ENCODE assay signal across 14 cellular contexts in the genomic region with DNA sequence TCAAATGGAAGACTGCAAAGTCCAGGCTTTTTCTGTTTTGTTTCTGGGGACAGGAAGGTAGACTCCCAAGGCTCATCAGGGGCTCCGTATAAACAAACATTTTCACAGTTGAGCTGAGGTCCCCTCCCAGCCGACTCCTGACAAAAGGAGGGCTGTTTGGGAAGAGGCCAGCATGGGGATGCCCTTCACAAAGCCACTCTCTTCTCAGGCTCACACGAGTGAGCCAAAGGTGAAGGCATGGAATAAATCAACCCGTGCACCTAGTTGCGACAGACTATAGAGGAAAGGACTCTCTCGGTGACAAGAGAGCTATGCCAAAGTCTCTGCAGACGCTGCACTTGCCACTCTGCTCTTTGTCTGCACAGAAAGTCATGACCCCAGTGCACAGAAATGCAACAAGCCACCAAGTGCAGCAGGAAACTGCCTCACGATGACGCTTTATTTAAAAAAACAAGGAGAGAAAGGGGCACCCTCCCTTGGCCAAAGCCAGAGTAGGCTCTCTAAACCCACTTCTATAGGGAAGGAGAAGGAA. TPM values are rescaled to one million over a fixed set of nuclear protein-coding genes. Genes with fewer than 3 reads are reported as not detected.
A peak's percentile ranks its signal among the peaks of the same experiment; 100 is the strongest.
DNase-seq lines count a peak whose midpoint lies in the region; ATAC-seq and TF ChIP-seq lines count a peak whose summit lies in the region.
"Had no signal": no experiment of that assay in that cellular context is flagged by ENCODE, and none has a peak within 500 bp of the region (broad histone marks: within the 10 kb centered on the region; RNA-seq: fewer than 3 reads in every experiment).

No MANE protein-coding gene starts in this region.

- H3K4me3 Mint-ChIP-seq in endodermal cell: no peak overlapping the region
- no peak overlapping the region for H3K4me3 Mint-ChIP-seq in activated CD8-positive, alpha-beta T cell treated with anti-CD3 and anti-CD28 coated beads for 36 hours
- H3K4me3 Mint-ChIP-seq: IgD-negative memory B cell had no signal

- WGBS in endodermal cell (ENCODE audit: insufficient coverage in 1 of 2, insufficient read length in 1 of 2), 2 experiments: 73 to 83% methylated on average over 6 to 9 of the region's 9 CpGs
- 71% methylated on average over 9 of the region's 9 CpGs for WGBS in liver

- no peak for ATAC-seq in activated CD8-positive, alpha-beta T cell treated with anti-CD3 and anti-CD28 coated beads for 36 hours
- no peak for ATAC-seq in GM21526 (IDR thresholded peaks at IDR 0.05; ENCODE audit: low FRiP score, unreplicated experiment)

- H3K4me1 ChIP-seq in HUES6 (ENCODE audit: control insufficient read depth, insufficient read depth, low read length) (peaks cover 90% of the 10 kb centered on the region), endodermal cell (ENCODE audit: control insufficient read depth, insufficient read depth, low read length) (peaks cover 8% of the 10 kb centered on the region), liver (ENCODE audit: control insufficient read depth in 4 of 4, insufficient read depth in 4 of 4, low read length in 3 of 4) (peaks cover 0 to 2% (median 0%) of the 10 kb centered on the region in 4 donors), skeletal muscle tissue (ENCODE audit: control insufficient read depth in 3 of 3, insufficient read depth in 3 of 3, low read length in 3 of 3) (peaks cover 34 to 51% (median 43%) of the 10 kb centered on the region in 3 donors)

- H3K9me3 Mint-ChIP-seq in endodermal cell: peaks cover 5% of the 10 kb centered on the region
- no peaks in the 10 kb centered on the region for H3K9me3 Mint-ChIP-seq in activated CD8-positive, alpha-beta T cell treated with anti-CD3 and anti-CD28 coated beads for 36 hours

- no peak for TF ChIP-seq CTCF in endodermal cell (conservative IDR thresholded peaks at IDR 0.05)
- no peak for TF ChIP-seq CTCF in liver (IDR thresholded peaks at IDR 0.05; ENCODE audit: low read depth, low read length, missing input control)
- no peak for TF ChIP-seq CTCF in activated CD8-positive, alpha-beta T cell treated with anti-CD3 and anti-CD28 coated beads for 36 hours (IDR thresholded peaks at IDR 0.05)

- H3K9me3 ChIP-seq in HUES6 (ENCODE audit: control insufficient read depth, insufficient read depth, low read depth, low read length): no peaks in the 10 kb centered on the region
- H3K9me3 ChIP-seq in endodermal cell (ENCODE audit: control insufficient read depth, low read length): no peaks in the 10 kb centered on the region
- H3K9me3 ChIP-seq in liver (ENCODE audit: control insufficient read depth in 4 of 4, low read length in 3 of 4): no peaks in the 10 kb centered on the region
- no peaks in the 10 kb centered on the region for H3K9me3 ChIP-seq in skeletal muscle tissue (ENCODE audit: control insufficient read depth in 3 of 3, low read length in 3 of 3)

- H3K27me3 ChIP-seq in HUES6 (ENCODE audit: control insufficient read depth, insufficient read depth, low read length) (no peaks in the 10 kb centered on the region), endodermal cell (ENCODE audit: control insufficient read depth, insufficient read depth, low read length, poor library complexity, severe bottlenecking) (peaks cover 89% of the 10 kb centered on the region), liver (ENCODE audit: control insufficient read depth in 4 of 4, insufficient read depth in 4 of 4, low read length in 3 of 4) (no peaks in the 10 kb centered on the region), skeletal muscle tissue (ENCODE audit: control insufficient read depth in 3 of 3, insufficient read depth in 3 of 3, low read length in 3 of 3) (no peaks in the 10 kb centered on the region)

- H3K9ac ChIP-seq in HUES6 (ENCODE audit: low read length) (peak overlapping the region; percentile 17), endodermal cell (ENCODE audit: extremely low read depth, low read length, poor library complexity, severe bottlenecking) (no peak overlapping the region), liver (ENCODE audit: low read depth in 1 of 2, low read length in 2 of 2) (no peak overlapping the region), skeletal muscle tissue (ENCODE audit: low read depth in 1 of 3, low read length in 3 of 3) (peak overlapping the region in 1 of 3 donors; percentile 25)

- H3K27ac ChIP-seq in HUES6 (ENCODE audit: low read depth, low read length) (no peak overlapping the region), endodermal cell (ENCODE audit: low read depth, low read length) (peak overlapping the region; percentile 97), liver (ENCODE audit: low read depth in 1 of 2, low read length in 2 of 2) (peak overlapping the region in 1 of 2 donors; percentile 37), skeletal muscle tissue (ENCODE audit: low read depth, low read length) (peak overlapping the region; percentile 38)

- H3K36me3 ChIP-seq in HUES6 (ENCODE audit: control insufficient read depth, insufficient read depth, low read length): peaks cover 90% of the 10 kb centered on the region
- H3K36me3 ChIP-seq in endodermal cell (ENCODE audit: control insufficient read depth, insufficient read depth, low read length): no peaks in the 10 kb centered on the region
- H3K36me3 ChIP-seq in liver (ENCODE audit: control insufficient read depth in 4 of 4, insufficient read depth in 3 of 4, low read depth in 1 of 4, low read length in 3 of 4): peaks cover 2 to 28% (median 3%) of the 10 kb centered on the region in 4 donors
- peaks cover 21 to 70% (median 28%) of the 10 kb centered on the region in 3 donors for H3K36me3 ChIP-seq in skeletal muscle tissue (ENCODE audit: control insufficient read depth in 3 of 3, insufficient read depth in 3 of 3, low read length in 3 of 3)

- H3K4me1 Mint-ChIP-seq in endodermal cell: peaks cover 64% of the 10 kb centered on the region
- no peaks in the 10 kb centered on the region for H3K4me1 Mint-ChIP-seq in activated CD8-positive, alpha-beta T cell treated with anti-CD3 and anti-CD28 coated beads for 36 hours (ENCODE audit: low read depth)

- CTCF ChIA-PET in activated CD8-positive, alpha-beta T cell treated with anti-CD3 and anti-CD28 coated beads for 36 hours (lab: Charles Lee): no interaction called here

- DNase-seq in endodermal cell (no peak), DMS53 treated with DMSO at 0.1 percent for 48 hours (lab: John Stamatoyannopoulos, UW; ENCODE audit: unreplicated experiment) (no peak), NCI-H2171 treated with DMSO at 0.1 percent for 48 hours (lab: John Stamatoyannopoulos, UW) (no peak)
- DNase-seq in activated CD8-positive, alpha-beta T cell treated with anti-CD3 and anti-CD28 coated beads for 36 hours: no peak
- DNase-seq: activated CD4-positive, alpha-beta T cell treated with anti-CD3 and anti-CD28 coated beads for 4 hours; activated effector memory CD4-positive, alpha-beta T cell treated with anti-CD3 and anti-CD28 coated beads, Interleukin-2, amount 50 U/mL, for 16 hours; EL; glutamatergic neuron; NCI-H1436 treated with DMSO at 0.1 percent for 48 hours had no signal

- POLR2A ChIA-PET in activated CD8-positive, alpha-beta T cell treated with anti-CD3 and anti-CD28 coated beads for 36 hours (lab: Charles Lee): no interaction called here

- peaks cover 59% of the 10 kb centered on the region for H3K36me3 Mint-ChIP-seq in endodermal cell (ENCODE audit: low read depth)
- no peaks in the 10 kb centered on the region for H3K36me3 Mint-ChIP-seq in activated CD8-positive, alpha-beta T cell treated with anti-CD3 and anti-CD28 coated beads for 36 hours (ENCODE audit: low read depth)

- no peak overlapping the region for H3K4me3 ChIP-seq in HUES6 (ENCODE audit: low read depth, low read length)
- H3K4me3 ChIP-seq in endodermal cell (ENCODE audit: low read length): no peak overlapping the region
- H3K4me3 ChIP-seq in liver (ENCODE audit: low read depth in 1 of 3, low read length in 3 of 3): no peak overlapping the region
- H3K4me3 ChIP-seq in skeletal muscle tissue (ENCODE audit: low read length in 3 of 3): peak overlapping the region in 1 of 3 donors; percentile 33

- intact Hi-C loops in activated CD8-positive, alpha-beta T cell treated with anti-CD3 and anti-CD28 coated beads for 36 hours (cut with micrococcal nuclease): no loop called here

- peaks cover 87% of the 10 kb centered on the region for H3K27me3 Mint-ChIP-seq in endodermal cell (ENCODE audit: insufficient read depth)
- H3K27me3 Mint-ChIP-seq in activated CD8-positive, alpha-beta T cell treated with anti-CD3 and anti-CD28 coated beads for 36 hours: peaks cover 16% of the 10 kb centered on the region

- no peak overlapping the region for H3K27ac Mint-ChIP-seq in endodermal cell
- no peak overlapping the region for H3K27ac Mint-ChIP-seq in activated CD8-positive, alpha-beta T cell treated with anti-CD3 and anti-CD28 coated beads for 36 hours

- TF ChIP-seq RAD21 in liver (IDR thresholded peaks at IDR 0.05): peak in 1 of 2 donors; percentile 5

TF ChIP-seq in liver, 16 proteins besides CTCF, POLR2A, EP300 and RAD21 (continues in another document):
- TF ChIP-seq GABPA (IDR thresholded peaks at IDR 0.05 in 1 of 2, conservative IDR thresholded peaks at IDR 0.05 in 1 of 2): no peak

RNA-seq across cellular contexts. Expression of gene JAG1, which starts 21.1 kb away (rescaled TPM):
- total RNA-seq in endodermal cell (10 to 100 TPM in 1 of 2 donors, 1 to 10 TPM in 1; 6.8 to 19.7 TPM), liver (10 to 100 TPM in 1 of 2 donors, 1 to 10 TPM in 1; 6.3 to 16.6 TPM), skeletal muscle tissue (60.5 TPM)
- 88.8 TPM for polyA plus RNA-seq in endodermal cell (2013, experiment 1 of 2)
- polyA plus RNA-seq in endodermal cell (2013, experiment 2 of 2): 76.5 TPM
- polyA plus RNA-seq in liver: 1 to 10 TPM; 1.8 to 3.0 TPM
- under 1 TPM; 0.41 to 0.58 TPM for total RNA-seq in activated CD8-positive, alpha-beta T cell treated with anti-CD3 and anti-CD28 coated beads for 36 hours
- polyA plus RNA-seq: IgD-negative memory B cell had no signal

Comparison
In these comparisons a context has a peak if more than half of its experiments do, and no peak if none do; other contexts are left out.
1. RNA of gene JAG1, which starts 21.1 kb away (total RNA-seq): 60.5 TPM in skeletal muscle tissue (single experiment), 6.8 to 19.7 TPM in endodermal cell and 6.3 to 16.6 TPM in liver; 0.41 to 0.58 TPM in activated CD8-positive, alpha-beta T cell treated with anti-CD3 and anti-CD28 coated beads for 36 hours; every median in the first group is over 4 times any median in the second.